ENCODE assay signal across 1 cellular context in the genomic region with DNA sequence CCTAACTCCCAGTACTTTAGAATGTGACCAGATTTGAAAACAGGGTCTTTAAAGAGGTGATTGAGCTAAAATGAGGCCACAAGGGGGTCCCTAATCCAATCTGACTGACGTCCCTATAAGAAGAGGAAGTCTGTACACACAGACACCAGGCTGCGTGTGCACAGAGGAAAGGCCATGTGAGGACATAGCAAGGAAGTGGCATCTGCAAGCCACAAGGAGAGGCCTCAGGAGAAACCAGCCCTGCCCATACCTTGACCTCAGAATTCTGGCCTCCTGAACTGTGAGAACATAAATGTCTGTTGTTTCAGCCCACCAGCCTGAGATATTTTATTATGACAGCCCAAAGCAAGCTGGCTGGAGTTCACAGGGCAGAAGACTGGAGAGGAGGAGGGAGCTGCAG.
A peak's percentile ranks its signal among the peaks of the same experiment; 100 is the strongest.
TF ChIP-seq lines count a peak whose summit lies in the region.

No MANE protein-coding gene starts in this region.

TF ChIP-seq in K562, 482 proteins besides CTCF, POLR2A, EP300 and RAD21:
- TF ChIP-seq ZNF830 (CRISPR knock-in tag; IDR thresholded peaks at IDR 0.05) (no peak), SPI1 (IDR thresholded peaks at IDR 0.05; ENCODE audit: borderline replicate concordance, low read depth, low read length) (peak; percentile 74; the same call in 1 of the 2 replicates)
TF ChIP-seq in K562: peak in this region for 1.
